In the genomic region with DNA sequence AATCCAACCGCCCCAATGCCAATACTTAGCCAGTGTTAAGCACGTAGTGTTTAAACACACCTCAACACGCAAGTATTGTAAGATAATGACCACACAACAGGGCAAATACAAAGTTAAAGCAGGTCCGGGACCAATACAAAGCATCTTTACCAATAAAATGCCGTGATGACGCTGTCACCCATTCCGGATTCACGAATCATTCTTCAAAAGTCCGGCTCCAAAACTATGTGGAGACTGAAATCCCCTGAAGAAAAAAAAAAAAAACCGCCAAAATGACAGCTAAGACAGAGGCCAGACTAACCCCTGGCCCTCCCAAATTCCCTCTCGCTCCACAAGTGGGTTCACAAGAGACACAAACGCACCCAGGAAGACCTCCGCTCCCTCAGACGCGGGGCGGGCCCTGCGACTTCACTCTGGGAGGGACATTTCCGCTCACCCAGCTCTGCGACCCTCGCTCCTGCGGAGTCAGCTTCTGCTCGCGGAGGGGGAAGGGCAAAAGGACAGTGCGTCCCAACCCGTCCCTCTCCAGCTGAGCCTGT, we compare ENCODE assay signal across 8 cellular contexts. TPM values are rescaled to one million over a fixed set of nuclear protein-coding genes. Genes with fewer than 3 reads are reported as not detected.
DNase-seq lines count a peak whose midpoint lies in the region; ATAC-seq lines count a peak whose summit lies in the region.

No MANE protein-coding gene starts in this region.

- peaks cover 18 to 26% of the 10 kb centered on the region in 2 donors for H3K36me3 Mint-ChIP-seq in activated T-cell treated with anti-CD3 and anti-CD28 coated beads, Interleukin-2, amount 50 U/mL, for 72 hours (ENCODE audit: insufficient read depth in 2 of 2)
- H3K36me3 Mint-ChIP-seq in activated CD4-positive, alpha-beta memory T cell treated with anti-CD3 and anti-CD28 coated beads, Interleukin-2, amount 10 ng/mL, durations not matched to agents 7 days and 5 days (ENCODE audit: low read depth): peaks cover 52% of the 10 kb centered on the region

- CTCF ChIA-PET in activated CD4-positive, alpha-beta memory T cell treated with anti-CD3 and anti-CD28 coated beads, Interleukin-2, amount 10 ng/mL, durations not matched to agents 7 days and 5 days (lab: Charles Lee): interaction anchor here (0.7 to 5.6 kb wide), 6 partner anchors 30 to 394 kb away, joined by 3 to 62 read pairs (median 3); partner anchors contain the start of gene ZBTB37

- no peak for DNase-seq in activated T-cell treated with anti-CD3 and anti-CD28 coated beads, Interleukin-2, amount 50 U/mL, for 72 hours
- DNase-seq in activated T-cell treated with anti-CD3 and anti-CD28 coated beads for 4 hours (no peak), NCI-H2029 treated with DMSO at 0.1 percent for 48 hours (lab: John Stamatoyannopoulos, UW) (no peak)
- no peak for DNase-seq in activated CD4-positive, alpha-beta memory T cell treated with anti-CD3 and anti-CD28 coated beads, Interleukin-2, amount 10 ng/mL, durations not matched to agents 7 days and 5 days
- DNase-seq in stimulated activated naive CD8-positive, alpha-beta T cell treated with anti-CD3 and anti-CD28 coated beads, Interleukin-15, amount 100 ng/mL, for 72 hours: no peak
- DNase-seq in effector CD4-positive, alpha-beta T cell: no peak

- H3K9me3 Mint-ChIP-seq in activated T-cell treated with anti-CD3 and anti-CD28 coated beads, Interleukin-2, amount 50 U/mL, for 72 hours: no peaks in the 10 kb centered on the region
- H3K9me3 Mint-ChIP-seq in activated CD4-positive, alpha-beta memory T cell treated with anti-CD3 and anti-CD28 coated beads, Interleukin-2, amount 10 ng/mL, durations not matched to agents 7 days and 5 days: no peaks in the 10 kb centered on the region
- no peaks in the 10 kb centered on the region for H3K9me3 Mint-ChIP-seq in stimulated activated naive CD8-positive, alpha-beta T cell treated with anti-CD3 and anti-CD28 coated beads, Interleukin-15, amount 100 ng/mL, for 72 hours

- H3K4me3 ChIP-seq in iPS-11a (ENCODE audit: low read depth, low read length): peak overlapping the region; percentile 75

- H3K27ac Mint-ChIP-seq in activated T-cell treated with anti-CD3 and anti-CD28 coated beads, Interleukin-2, amount 50 U/mL, for 72 hours: peak overlapping the region; percentile 98
- H3K27ac Mint-ChIP-seq in activated CD4-positive, alpha-beta memory T cell treated with anti-CD3 and anti-CD28 coated beads, Interleukin-2, amount 10 ng/mL, durations not matched to agents 7 days and 5 days: peak overlapping the region; percentile 95
- H3K27ac Mint-ChIP-seq in stimulated activated naive CD8-positive, alpha-beta T cell treated with anti-CD3 and anti-CD28 coated beads, Interleukin-15, amount 100 ng/mL, for 72 hours: peak overlapping the region; percentile 98 to 99

- H3K27me3 Mint-ChIP-seq in activated T-cell treated with anti-CD3 and anti-CD28 coated beads, Interleukin-2, amount 50 U/mL, for 72 hours (ENCODE audit: low read depth): no peaks in the 10 kb centered on the region
- H3K27me3 Mint-ChIP-seq in activated CD4-positive, alpha-beta memory T cell treated with anti-CD3 and anti-CD28 coated beads, Interleukin-2, amount 10 ng/mL, durations not matched to agents 7 days and 5 days: no peaks in the 10 kb centered on the region
- H3K27me3 Mint-ChIP-seq in stimulated activated naive CD8-positive, alpha-beta T cell treated with anti-CD3 and anti-CD28 coated beads, Interleukin-15, amount 100 ng/mL, for 72 hours: no peaks in the 10 kb centered on the region

- POLR2A ChIA-PET in activated CD4-positive, alpha-beta memory T cell treated with anti-CD3 and anti-CD28 coated beads, Interleukin-2, amount 10 ng/mL, durations not matched to agents 7 days and 5 days (lab: Charles Lee): interaction anchor here (0.7 to 5.2 kb wide), 31 partner anchors 9 to 1199 kb away, joined by 3 to 139 read pairs (median 4); partner anchors contain the start of genes CACYBP, GAS5, KLHL20 and MRPS14

- H3K4me1 Mint-ChIP-seq in activated T-cell treated with anti-CD3 and anti-CD28 coated beads, Interleukin-2, amount 50 U/mL, for 72 hours (ENCODE audit: low read depth): peaks cover 65% of the 10 kb centered on the region
- H3K4me1 Mint-ChIP-seq in activated CD4-positive, alpha-beta memory T cell treated with anti-CD3 and anti-CD28 coated beads, Interleukin-2, amount 10 ng/mL, durations not matched to agents 7 days and 5 days: peaks cover 58% of the 10 kb centered on the region
- peaks cover 59% of the 10 kb centered on the region for H3K4me1 Mint-ChIP-seq in stimulated activated naive CD8-positive, alpha-beta T cell treated with anti-CD3 and anti-CD28 coated beads, Interleukin-15, amount 100 ng/mL, for 72 hours

- peak overlapping the region; percentile 89 to 95 for H3K4me3 Mint-ChIP-seq in activated T-cell treated with anti-CD3 and anti-CD28 coated beads, Interleukin-2, amount 50 U/mL, for 72 hours
- H3K4me3 Mint-ChIP-seq in activated CD4-positive, alpha-beta memory T cell treated with anti-CD3 and anti-CD28 coated beads, Interleukin-2, amount 10 ng/mL, durations not matched to agents 7 days and 5 days: peak overlapping the region; percentile 85
- peak overlapping the region; percentile 92 to 97 for H3K4me3 Mint-ChIP-seq in stimulated activated naive CD8-positive, alpha-beta T cell treated with anti-CD3 and anti-CD28 coated beads, Interleukin-15, amount 100 ng/mL, for 72 hours

- ATAC-seq in activated T-cell treated with anti-CD3 and anti-CD28 coated beads, Interleukin-2, amount 50 U/mL, for 72 hours (replicated peaks in 1 of 2): peak; percentile 56 to 63
- peak; percentile 40 for ATAC-seq in HG02973 (IDR thresholded peaks at IDR 0.05; ENCODE audit: unreplicated experiment)
- ATAC-seq in stimulated activated naive CD8-positive, alpha-beta T cell treated with anti-CD3 and anti-CD28 coated beads, Interleukin-15, amount 100 ng/mL, for 72 hours: peak; percentile 63

RNA-seq across cellular contexts. Expression of gene DARS2, which starts 0.6 kb away (rescaled TPM):
- total RNA-seq in activated T-cell treated with anti-CD3 and anti-CD28 coated beads, Interleukin-2, amount 50 U/mL, for 72 hours: 10 to 100 TPM; 16.3 to 22.2 TPM
- 10 to 100 TPM; 26.3 to 26.4 TPM for total RNA-seq in activated CD4-positive, alpha-beta memory T cell treated with anti-CD3 and anti-CD28 coated beads, Interleukin-2, amount 10 ng/mL, durations not matched to agents 7 days and 5 days

RNA-seq across cellular contexts. Expression of gene CENPL, which starts 0.8 kb away (rescaled TPM):
- 10 to 100 TPM; 36.2 to 38.3 TPM for total RNA-seq in activated T-cell treated with anti-CD3 and anti-CD28 coated beads, Interleukin-2, amount 50 U/mL, for 72 hours
- 10 to 100 TPM; 28.2 to 29.4 TPM for total RNA-seq in activated CD4-positive, alpha-beta memory T cell treated with anti-CD3 and anti-CD28 coated beads, Interleukin-2, amount 10 ng/mL, durations not matched to agents 7 days and 5 days

RNA-seq across cellular contexts. Expression of gene GAS5, which starts 43.9 kb away (rescaled TPM):
- total RNA-seq in activated T-cell treated with anti-CD3 and anti-CD28 coated beads, Interleukin-2, amount 50 U/mL, for 72 hours: 1,000 to 10,000 TPM; 1,204 to 1,544 TPM
- 100 to 1,000 TPM; 379 to 394 TPM for total RNA-seq in activated CD4-positive, alpha-beta memory T cell treated with anti-CD3 and anti-CD28 coated beads, Interleukin-2, amount 10 ng/mL, durations not matched to agents 7 days and 5 days

RNA-seq across cellular contexts. Expression of gene ZBTB37, which starts 44.3 kb away (rescaled TPM):
- total RNA-seq in activated T-cell treated with anti-CD3 and anti-CD28 coated beads, Interleukin-2, amount 50 U/mL, for 72 hours: 10 to 100 TPM; 14.2 to 14.9 TPM
- 10 to 100 TPM; 11.3 to 12.6 TPM for total RNA-seq in activated CD4-positive, alpha-beta memory T cell treated with anti-CD3 and anti-CD28 coated beads, Interleukin-2, amount 10 ng/mL, durations not matched to agents 7 days and 5 days
